ENCODE assay signal across 8 cellular contexts in the genomic region with DNA sequence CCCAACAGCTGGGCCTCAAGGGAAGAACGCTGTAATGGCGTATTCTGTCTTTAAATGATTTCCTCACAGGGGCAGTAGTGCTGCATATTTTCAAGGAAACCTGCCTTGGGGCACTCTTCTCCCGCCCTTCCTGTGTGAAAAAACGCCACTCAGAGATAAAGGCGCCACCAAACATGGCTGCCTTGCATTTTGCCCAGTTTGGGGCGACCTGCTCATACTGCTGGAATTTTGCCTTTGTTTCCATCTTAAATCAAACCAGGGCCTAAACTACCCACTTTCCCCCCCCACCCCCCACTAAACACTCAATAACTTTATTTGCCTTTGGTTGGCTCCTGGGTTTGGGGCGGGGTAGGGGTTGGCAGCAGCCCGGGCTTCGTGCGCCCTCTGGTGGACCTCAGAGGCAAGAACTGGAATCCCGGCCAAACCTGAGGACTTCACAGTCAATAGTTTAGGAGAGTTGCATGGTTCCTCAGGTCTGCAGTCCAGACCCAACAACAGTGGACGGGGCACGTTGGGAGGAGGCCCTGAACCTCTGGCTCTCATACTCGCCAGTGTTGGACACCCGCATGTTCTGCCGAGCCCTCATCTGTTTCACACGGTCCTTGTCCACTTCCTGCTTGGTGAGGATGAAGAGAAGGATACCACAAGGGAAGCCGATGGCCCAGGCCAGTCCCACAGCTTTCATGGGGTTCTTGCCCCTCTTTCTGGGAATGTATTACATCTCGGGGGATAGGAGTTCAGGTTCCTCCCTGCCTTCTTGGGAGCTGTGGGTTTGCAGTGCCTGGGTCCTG.
DNase-seq lines count a peak whose midpoint lies in the region; ATAC-seq and TF ChIP-seq lines count a peak whose summit lies in the region.

No MANE protein-coding gene starts in this region.

- no peaks in the 10 kb centered on the region for H3K4me1 ChIP-seq in RWPE2 (ENCODE audit: insufficient read depth, poor library complexity, severe bottlenecking)
- H3K4me1 ChIP-seq in osteoblast (ENCODE audit: insufficient read depth, low read length) = no peaks in the 10 kb centered on the region

- no peak overlapping the region for H3K4me3 ChIP-seq in RWPE2 (ENCODE audit: severe bottlenecking)
- no peak overlapping the region for H3K4me3 ChIP-seq in choroid plexus epithelial cell (ENCODE audit: low read depth, low read length)
- H3K4me3 ChIP-seq in osteoblast (ENCODE audit: insufficient read depth, low read length) = peak overlapping the region; percentile 58

- peak overlapping the region; percentile 80 for H2AFZ ChIP-seq in osteoblast (ENCODE audit: low read length)

- H3K27ac ChIP-seq in RWPE2 (ENCODE audit: poor library complexity, severe bottlenecking) (no peak overlapping the region), osteoblast (ENCODE audit: low read depth, low read length) (no peak overlapping the region)

- ATAC-seq in HG02852 (IDR thresholded peaks at IDR 0.05; ENCODE audit: unreplicated experiment) (peak; percentile 83), RWPE2 (ENCODE audit: low read depth) (no peak)

- peak overlapping the region; percentile 73 for H3K4me2 ChIP-seq in osteoblast (ENCODE audit: insufficient read depth, low read length)

- peak; percentile 5 for TF ChIP-seq CTCF in RWPE2 (IDR thresholded peaks at IDR 0.05; ENCODE audit: poor library complexity, severe bottlenecking)
- TF ChIP-seq CTCF in choroid plexus epithelial cell (conservative IDR thresholded peaks at IDR 0.05; ENCODE audit: low read depth, low read length) = peak; percentile 34
- TF ChIP-seq CTCF in osteoblast (IDR thresholded peaks at IDR 0.05; ENCODE audit: extremely low read depth, low read depth, low read length) = peak; percentile 70

- DNase-seq in NCI-H2196 (lab: John Stamatoyannopoulos, UW; ENCODE audit: unreplicated experiment) (peak; percentile 19), NCI-H2196 treated with DMSO at 0.1 percent for 48 hours (lab: John Stamatoyannopoulos, UW; ENCODE audit: unreplicated experiment) (no peak), RWPE2 (ENCODE audit: low spot score) (no peak), choroid plexus epithelial cell (ENCODE audit: low read depth) (no peak), osteoblast (ENCODE audit: insufficient read length, low spot score, missing footprints) (peak; percentile 88), LoVo (ENCODE audit: low spot score) (no peak), A172 (ENCODE audit: low spot score) (no peak)

- no peaks in the 10 kb centered on the region for H4K20me1 ChIP-seq in osteoblast (ENCODE audit: insufficient read depth, low read length)

- no peaks in the 10 kb centered on the region for H3K79me2 ChIP-seq in osteoblast (ENCODE audit: insufficient read depth, low read length)

- H3K9me3 ChIP-seq in RWPE2 (ENCODE audit: severe bottlenecking) (no peaks in the 10 kb centered on the region), osteoblast (ENCODE audit: low read depth, low read length) (no peaks in the 10 kb centered on the region)

- H3K27me3 ChIP-seq in RWPE2 (ENCODE audit: insufficient read depth, poor library complexity, severe bottlenecking) (no peaks in the 10 kb centered on the region), osteoblast (ENCODE audit: insufficient read depth, low read length) (peaks cover 3% of the 10 kb centered on the region)

- H3K36me3 ChIP-seq in RWPE2 (ENCODE audit: low read depth) (no peaks in the 10 kb centered on the region), osteoblast (ENCODE audit: insufficient read depth, low read length) (no peaks in the 10 kb centered on the region)

Comparison
In these comparisons a context has a peak if more than half of its experiments do, and no peak if none do; other contexts are left out.
1. DNase-seq: peak in NCI-H2196 (single experiment) and osteoblast (single experiment); none in NCI-H2196 treated with DMSO at 0.1 percent for 48 hours (single experiment), RWPE2 (single experiment), choroid plexus epithelial cell (single experiment), LoVo (single experiment) and A172 (single experiment).
2. CTCF ChIP-seq: peak in every context shown above with its lines; median percentile 70 in osteoblast; 34 in choroid plexus epithelial cell; 5 in RWPE2.